11 cellular contexts compared by ENCODE assay signal in the genomic region with DNA sequence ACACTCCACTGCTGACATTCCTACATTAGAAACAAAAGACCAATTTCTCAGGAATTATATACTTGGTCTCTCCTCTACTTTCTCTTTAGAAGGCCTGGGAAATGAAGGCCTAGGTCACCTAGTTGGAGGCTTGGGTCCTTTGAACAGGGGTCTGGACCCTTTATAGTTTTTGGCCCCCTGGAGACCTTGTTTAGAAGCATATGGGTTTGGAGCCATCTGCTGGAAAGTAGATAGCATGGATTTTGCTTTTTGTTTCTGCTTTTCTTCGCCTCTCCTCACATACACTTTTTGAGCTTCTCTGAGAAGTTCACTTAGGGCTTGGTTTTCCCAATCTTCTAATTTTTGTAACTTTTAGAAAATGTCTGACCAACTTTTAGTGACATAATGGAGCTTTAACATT.
DNase-seq lines count a peak whose midpoint lies in the region; ATAC-seq and TF ChIP-seq lines count a peak whose summit lies in the region.
"Had no signal": no experiment of that assay in that cellular context is flagged by ENCODE, and none has a peak within 500 bp of the region (broad histone marks: within the 10 kb centered on the region; RNA-seq: fewer than 3 reads in every experiment).

No MANE protein-coding gene starts in this region.

- H3K4me2 ChIP-seq in GM23338: no peak overlapping the region

- H3K9me2 ChIP-seq in GM23338 (ENCODE audit: insufficient read depth): peaks cover 5% of the 10 kb centered on the region; the same call in 1 of the 2 replicates

- H3K27ac Mint-ChIP-seq in GM23338: no peak overlapping the region

- H3K27me3 ChIP-seq in GM23338 (ENCODE audit: insufficient read depth) (no peaks in the 10 kb centered on the region), psoas muscle (ENCODE audit: insufficient read depth in 3 of 3, low read length in 2 of 3) (peaks cover 0 to 2% (median 0%) of the 10 kb centered on the region in 3 donors)
- H3K27me3 ChIP-seq: SJCRH30 had no signal

- intact Hi-C loops in psoas muscle (cut with DNase I): no loop called here

- H3K27ac ChIP-seq in GM23338 (ENCODE audit: low read depth): no peak overlapping the region
- no peak overlapping the region for H3K27ac ChIP-seq in RWPE1
- no peak overlapping the region for H3K27ac ChIP-seq in psoas muscle
- H3K27ac ChIP-seq: SJCRH30, skin epidermis had no signal

- H3K27me3 Mint-ChIP-seq in GM23338 (ENCODE audit: insufficient read depth, low read depth, poor library complexity): peaks cover 22% of the 10 kb centered on the region

- no peak overlapping the region for H3K4me3 Mint-ChIP-seq in GM23338
- H3K4me3 Mint-ChIP-seq: central memory CD8-positive, alpha-beta T cell had no signal

- no peaks in the 10 kb centered on the region for H3K9me3 ChIP-seq in psoas muscle

- H2AFZ ChIP-seq in GM23338: no peak overlapping the region

- peaks cover 57% of the 10 kb centered on the region for H3K36me3 Mint-ChIP-seq in GM23338 (ENCODE audit: low read depth)

- H3K79me2 ChIP-seq in GM23338 (replicated peaks; ENCODE audit: insufficient read depth): no peaks in the 10 kb centered on the region

- no peak overlapping the region for H3K4me3 ChIP-seq in GM23338
- no peak overlapping the region for H3K4me3 ChIP-seq in fibroblast of the aortic adventitia (ENCODE audit: low read depth, low read length)
- no peak overlapping the region for H3K4me3 ChIP-seq in psoas muscle
- H3K4me3 ChIP-seq: SJCRH30, skin epidermis had no signal

- peaks cover 7% of the 10 kb centered on the region for H3K4me1 Mint-ChIP-seq in GM23338
- H3K4me1 Mint-ChIP-seq: central memory CD8-positive, alpha-beta T cell had no signal

- H4K20me1 ChIP-seq in GM23338 (replicated peaks; ENCODE audit: insufficient read depth): no peaks in the 10 kb centered on the region

- peak; percentile 73 to 76 for TF ChIP-seq CTCF in GM23338 (conservative IDR thresholded peaks at IDR 0.05; ENCODE audit: low read depth in 2 of 2)
- TF ChIP-seq CTCF in RWPE1 (conservative IDR thresholded peaks at IDR 0.05; ENCODE audit: low read depth): 0 out of 2 replicates have a peak, but pooled peaks have one; percentile 15
- TF ChIP-seq CTCF in fibroblast of the aortic adventitia (IDR thresholded peaks at IDR 0.05; ENCODE audit: insufficient read depth, low read length): peak; percentile 71
- TF ChIP-seq CTCF in psoas muscle (IDR thresholded peaks at IDR 0.05): peak; percentile 14

- H3K36me3 ChIP-seq in GM23338 (ENCODE audit: insufficient read depth): peaks cover 28% of the 10 kb centered on the region
- H3K36me3 ChIP-seq in psoas muscle (ENCODE audit: insufficient read depth in 1 of 2, low read depth in 1 of 2): no peaks in the 10 kb centered on the region
- H3K36me3 ChIP-seq: SJCRH30 had no signal

- DNase-seq in GM23338 (ENCODE audit: low spot score): peak; percentile 68
- DNase-seq in RWPE1 (ENCODE audit: low spot score): no peak
- peak; percentile 53 for DNase-seq in fibroblast of the aortic adventitia (ENCODE audit: low read depth)
- DNase-seq in psoas muscle: no peak
- DNase-seq in activated CD8-positive, alpha-beta memory T cell treated with anti-CD3 and anti-CD28 coated beads for 24 hours: no peak
- DNase-seq in activated T-cell treated with anti-CD3 and anti-CD28 coated beads for 4 hours: no peak
- DNase-seq in activated CD8-positive, alpha-beta memory T cell treated with anti-CD3 and anti-CD28 coated beads, Interleukin-2, amount 50 U/mL, for 4 hours: no peak
- DNase-seq: NCI-H2029 had no signal

- 88 to 96% (median 94%) methylated on average over 1 of the region's 1 CpG for WGBS in psoas muscle, 3 donors

- CTCF ChIA-PET in RWPE1 (lab: Yijun Ruan, JAX): interaction anchor here (0.6 to 0.9 kb wide), 2 partner anchors 159 to 727 kb away, joined by 3 to 4 read pairs; a partner anchor contains a TSS

- H3K4me1 ChIP-seq in GM23338 (ENCODE audit: insufficient read depth) (peaks cover 6% of the 10 kb centered on the region; the same call in 1 of the 2 replicates), psoas muscle (no peaks in the 10 kb centered on the region)
- H3K4me1 ChIP-seq: SJCRH30 had no signal

- ATAC-seq in GM23338: peak; percentile 56; the same call in 2 of the 3 replicates
- no peak for ATAC-seq in psoas muscle

- H3F3A ChIP-seq in GM23338 (replicated peaks; ENCODE audit: low read depth): no peaks in the 10 kb centered on the region

- H3K9me3 Mint-ChIP-seq in GM23338: peaks cover 84% of the 10 kb centered on the region

- POLR2A ChIA-PET in RWPE1 (lab: Yijun Ruan, JAX; ENCODE audit: low non-redundant PET): no interaction called here

TF ChIP-seq in GM23338, 12 proteins besides CTCF, POLR2A, EP300 and RAD21 (continues in another document):
- TF ChIP-seq POLR2AphosphoS5 (IDR thresholded peaks at IDR 0.05; ENCODE audit: low read depth): no peak
- TF ChIP-seq EZH2phosphoT487 (IDR thresholded peaks at IDR 0.05; ENCODE audit: unreplicated experiment): no peak
- TF ChIP-seq STAT1 (IDR thresholded peaks at IDR 0.05; ENCODE audit: unreplicated experiment): no peak
- no peak for TF ChIP-seq CREB1 (CRISPR knock-in tag; IDR thresholded peaks at IDR 0.05; ENCODE audit: low read depth)
- TF ChIP-seq, protein P1, sequence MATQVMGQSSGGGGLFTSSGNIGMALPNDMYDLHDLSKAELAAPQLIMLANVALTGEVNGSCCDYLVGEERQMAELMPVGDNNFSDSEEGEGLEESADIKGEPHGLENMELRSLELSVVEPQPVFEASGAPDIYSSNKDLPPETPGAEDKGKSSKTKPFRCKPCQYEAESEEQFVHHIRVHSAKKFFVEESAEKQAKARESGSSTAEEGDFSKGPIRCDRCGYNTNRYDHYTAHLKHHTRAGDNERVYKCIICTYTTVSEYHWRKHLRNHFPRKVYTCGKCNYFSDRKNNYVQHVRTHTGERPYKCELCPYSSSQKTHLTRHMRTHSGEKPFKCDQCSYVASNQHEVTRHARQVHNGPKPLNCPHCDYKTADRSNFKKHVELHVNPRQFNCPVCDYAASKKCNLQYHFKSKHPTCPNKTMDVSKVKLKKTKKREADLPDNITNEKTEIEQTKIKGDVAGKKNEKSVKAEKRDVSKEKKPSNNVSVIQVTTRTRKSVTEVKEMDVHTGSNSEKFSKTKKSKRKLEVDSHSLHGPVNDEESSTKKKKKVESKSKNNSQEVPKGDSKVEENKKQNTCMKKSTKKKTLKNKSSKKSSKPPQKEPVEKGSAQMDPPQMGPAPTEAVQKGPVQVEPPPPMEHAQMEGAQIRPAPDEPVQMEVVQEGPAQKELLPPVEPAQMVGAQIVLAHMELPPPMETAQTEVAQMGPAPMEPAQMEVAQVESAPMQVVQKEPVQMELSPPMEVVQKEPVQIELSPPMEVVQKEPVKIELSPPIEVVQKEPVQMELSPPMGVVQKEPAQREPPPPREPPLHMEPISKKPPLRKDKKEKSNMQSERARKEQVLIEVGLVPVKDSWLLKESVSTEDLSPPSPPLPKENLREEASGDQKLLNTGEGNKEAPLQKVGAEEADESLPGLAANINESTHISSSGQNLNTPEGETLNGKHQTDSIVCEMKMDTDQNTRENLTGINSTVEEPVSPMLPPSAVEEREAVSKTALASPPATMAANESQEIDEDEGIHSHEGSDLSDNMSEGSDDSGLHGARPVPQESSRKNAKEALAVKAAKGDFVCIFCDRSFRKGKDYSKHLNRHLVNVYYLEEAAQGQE (IDR thresholded peaks at IDR 0.05; ENCODE audit: unreplicated experiment): no peak

Comparison
In these comparisons a context has a peak if more than half of its experiments do, and no peak if none do; other contexts are left out.
1. DNase-seq: peak in GM23338 (single experiment) and fibroblast of the aortic adventitia (single experiment); none in RWPE1 (single experiment), psoas muscle (0 of 2), activated CD8-positive, alpha-beta memory T cell treated with anti-CD3 and anti-CD28 coated beads for 24 hours (single experiment), activated T-cell treated with anti-CD3 and anti-CD28 coated beads for 4 hours (single experiment) and activated CD8-positive, alpha-beta memory T cell treated with anti-CD3 and anti-CD28 coated beads, Interleukin-2, amount 50 U/mL, for 4 hours (single experiment).
2. CTCF ChIP-seq: peak in every context shown above with its lines; median percentile 74 in GM23338; 71 in fibroblast of the aortic adventitia; 15 in RWPE1; 14 in psoas muscle.